Comparison of ENCODE assay signal across 13 cellular contexts in the genomic region with DNA sequence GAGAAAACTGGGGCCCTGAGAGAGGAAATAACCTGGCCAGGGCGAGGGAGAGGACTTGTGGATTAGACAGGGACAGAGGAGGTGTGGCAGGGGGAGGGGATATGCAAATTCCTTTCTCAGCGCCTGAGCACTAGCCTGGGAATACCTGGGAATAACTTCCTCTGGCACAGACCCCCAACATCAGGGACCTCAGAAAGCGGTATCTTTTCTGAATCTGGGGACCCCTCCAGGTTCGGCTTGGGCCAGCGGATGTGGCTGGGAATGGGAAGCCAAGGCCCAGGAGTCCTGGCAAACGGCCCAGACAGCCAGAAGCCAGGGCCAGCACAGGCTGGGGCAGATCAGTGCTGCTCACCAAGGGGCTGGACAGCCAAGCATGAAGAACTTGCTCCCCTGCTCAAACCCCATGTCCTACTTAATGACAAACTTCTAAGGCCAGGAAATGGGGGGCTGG. TPM values are rescaled to one million over a fixed set of nuclear protein-coding genes. Genes with fewer than 3 reads are reported as not detected.
A peak's percentile ranks its signal among the peaks of the same experiment; 100 is the strongest.
DNase-seq lines count a peak whose midpoint lies in the region; ATAC-seq and TF ChIP-seq lines count a peak whose summit lies in the region.
"Had no signal": no experiment of that assay in that cellular context is flagged by ENCODE, and none has a peak within 500 bp of the region (broad histone marks: within the 10 kb centered on the region; RNA-seq: fewer than 3 reads in every experiment).

No MANE protein-coding gene starts in this region.

- no peaks in the 10 kb centered on the region for H3K27me3 ChIP-seq in transverse colon

- no peak for TF ChIP-seq CTCF in transverse colon (IDR thresholded peaks at IDR 0.05)

- no peak for ATAC-seq in HG02840 (IDR thresholded peaks at IDR 0.05; ENCODE audit: low FRiP score, unreplicated experiment)
- no peak for ATAC-seq in activated CD8-positive, alpha-beta memory T cell treated with anti-CD3 and anti-CD28 coated beads, Interleukin-2, amount 10 ng/mL, durations not matched to agents 7 days and 5 days
- no peak for ATAC-seq in HG03108 (IDR thresholded peaks at IDR 0.05; ENCODE audit: unreplicated experiment)
- ATAC-seq: A549 had no signal

- H3K36me3 ChIP-seq in transverse colon, result no peaks in the 10 kb centered on the region

- DNase-seq in NCI-H2196 (lab: John Stamatoyannopoulos, UW; ENCODE audit: unreplicated experiment), result peak; percentile 13
- DNase-seq in NCI-H2196 treated with DMSO at 0.1 percent for 48 hours (lab: John Stamatoyannopoulos, UW; ENCODE audit: unreplicated experiment), result no peak
- DNase-seq in cerebellar cortex (ENCODE audit: low spot score), result peak; percentile 35
- peak; percentile 55 for DNase-seq in left kidney (ENCODE audit: low read depth, low spot score)
- DNase-seq in transverse colon, result peak; percentile 33
- no peak for DNase-seq in activated CD8-positive, alpha-beta memory T cell treated with anti-CD3 and anti-CD28 coated beads, Interleukin-2, amount 10 ng/mL, durations not matched to agents 7 days and 5 days
- DNase-seq: effector CD4-positive, alpha-beta T cell; stimulated activated naive CD4-positive, alpha-beta T cell treated with Interleukin-2 at 50 U/mL for 16 hours had no signal

- no peaks in the 10 kb centered on the region for H3K9me3 Mint-ChIP-seq in activated CD8-positive, alpha-beta memory T cell treated with anti-CD3 and anti-CD28 coated beads, Interleukin-2, amount 10 ng/mL, durations not matched to agents 7 days and 5 days (ENCODE audit: low read depth)

- H3K27ac Mint-ChIP-seq in activated CD8-positive, alpha-beta memory T cell treated with anti-CD3 and anti-CD28 coated beads, Interleukin-2, amount 10 ng/mL, durations not matched to agents 7 days and 5 days, result no peak overlapping the region

- intact Hi-C loops in transverse colon (cut with DNase I; ENCODE audit: low total_unique reads), result loop anchor here (5.0 kb wide), 2 partner anchors 66 to 131 kb away; no protein-coding TSS in a partner anchor

- H3K4me3 ChIP-seq in transverse colon, result no peak overlapping the region
- H3K4me3 ChIP-seq: A549, skin epidermis had no signal

- H3K4me3 Mint-ChIP-seq in activated CD8-positive, alpha-beta memory T cell treated with anti-CD3 and anti-CD28 coated beads, Interleukin-2, amount 10 ng/mL, durations not matched to agents 7 days and 5 days, result no peak overlapping the region

- no peaks in the 10 kb centered on the region for H3K9me3 ChIP-seq in transverse colon
- H3K9me3 ChIP-seq: A549 had no signal

- CTCF ChIA-PET in activated CD8-positive, alpha-beta memory T cell treated with anti-CD3 and anti-CD28 coated beads, Interleukin-2, amount 10 ng/mL, durations not matched to agents 7 days and 5 days (lab: Charles Lee), result interaction anchor here (1.1 to 7.9 kb wide), 4 partner anchors 49 to 135 kb away, joined by 3 to 101 read pairs (median 38); a partner anchor contains a TSS

- H3K27me3 Mint-ChIP-seq in activated CD8-positive, alpha-beta memory T cell treated with anti-CD3 and anti-CD28 coated beads, Interleukin-2, amount 10 ng/mL, durations not matched to agents 7 days and 5 days, result peaks cover 13% of the 10 kb centered on the region

- H3K4me1 Mint-ChIP-seq in activated CD8-positive, alpha-beta memory T cell treated with anti-CD3 and anti-CD28 coated beads, Interleukin-2, amount 10 ng/mL, durations not matched to agents 7 days and 5 days, result peaks cover 3% of the 10 kb centered on the region

- peaks cover 0 to 25% (median 19%) of the 10 kb centered on the region in 4 donors for H3K4me1 ChIP-seq in transverse colon
- H3K4me1 ChIP-seq: A549 had no signal

- H3K36me3 Mint-ChIP-seq in activated CD8-positive, alpha-beta memory T cell treated with anti-CD3 and anti-CD28 coated beads, Interleukin-2, amount 10 ng/mL, durations not matched to agents 7 days and 5 days, result no peaks in the 10 kb centered on the region

- in situ Hi-C loops in transverse colon (cut with MboI; ENCODE audit: low pct_ligation_motif_present in 1 of 4, low pct_unique_long_range_greater_than_20kb in 1 of 4, low sequenced_read_pairs in 3 of 4), result loop anchor here (5.0 to 25.0 kb wide), 3 partner anchors 126 to 281 kb away; no protein-coding TSS in a partner anchor

- TF ChIP-seq EP300 in transverse colon (IDR thresholded peaks at IDR 0.05; ENCODE audit: low read depth), result no peak

- no peak for TF ChIP-seq POLR2A in transverse colon (IDR thresholded peaks at IDR 0.05)

- 42% methylated on average over 6 of the region's 6 CpGs; no CpG with 5 or more reads in 1 of the 2 donors for WGBS in transverse colon (ENCODE audit: low coverage in 1 of 2), 2 donors

- H3K27ac ChIP-seq in transverse colon, result peak overlapping the region in 3 of 4 donors; percentile 29 to 60 (median 40)
- H3K27ac ChIP-seq: A549, skin epidermis had no signal

RNA-seq across cellular contexts. Expression of a gene that starts 9.2 kb away (rescaled TPM):
- 1 to 10 TPM in 1 of 4 donors, not detected in 3; 1.5 TPM for total RNA-seq in transverse colon
- total RNA-seq in activated CD8-positive, alpha-beta memory T cell treated with anti-CD3 and anti-CD28 coated beads, Interleukin-2, amount 10 ng/mL, durations not matched to agents 7 days and 5 days, result under 1 TPM in 1 of 2 experiments, not detected in 1; 0.28 TPM
- total RNA-seq: kidney epithelial cell had no signal

RNA-seq across cellular contexts. Expression of a gene that starts 20.8 kb away (rescaled TPM):
- total RNA-seq in transverse colon, result 10 to 100 TPM; 34.9 to 69.9 (median 42.5) TPM
- 10 to 100 TPM; 34.0 to 35.8 TPM for total RNA-seq in activated CD8-positive, alpha-beta memory T cell treated with anti-CD3 and anti-CD28 coated beads, Interleukin-2, amount 10 ng/mL, durations not matched to agents 7 days and 5 days

RNA-seq across cellular contexts. Expression of a gene that starts 55.9 kb away (rescaled TPM):
- 10 to 100 TPM in 3 of 4 donors, 1 to 10 TPM in 1; 9.0 to 51.4 (median 44.1) TPM for total RNA-seq in transverse colon
- 10 to 100 TPM; 40.5 to 48.1 TPM for total RNA-seq in activated CD8-positive, alpha-beta memory T cell treated with anti-CD3 and anti-CD28 coated beads, Interleukin-2, amount 10 ng/mL, durations not matched to agents 7 days and 5 days

Comparison
In these comparisons a context has a peak if more than half of its experiments do, and no peak if none do; other contexts are left out.
1. DNase-seq: peak in NCI-H2196 (single experiment), cerebellar cortex (single experiment), left kidney (single experiment) and transverse colon (single experiment); none in NCI-H2196 treated with DMSO at 0.1 percent for 48 hours (single experiment) and activated CD8-positive, alpha-beta memory T cell treated with anti-CD3 and anti-CD28 coated beads, Interleukin-2, amount 10 ng/mL, durations not matched to agents 7 days and 5 days (single experiment).